30 cellular contexts compared by ENCODE assay signal in the genomic region with DNA sequence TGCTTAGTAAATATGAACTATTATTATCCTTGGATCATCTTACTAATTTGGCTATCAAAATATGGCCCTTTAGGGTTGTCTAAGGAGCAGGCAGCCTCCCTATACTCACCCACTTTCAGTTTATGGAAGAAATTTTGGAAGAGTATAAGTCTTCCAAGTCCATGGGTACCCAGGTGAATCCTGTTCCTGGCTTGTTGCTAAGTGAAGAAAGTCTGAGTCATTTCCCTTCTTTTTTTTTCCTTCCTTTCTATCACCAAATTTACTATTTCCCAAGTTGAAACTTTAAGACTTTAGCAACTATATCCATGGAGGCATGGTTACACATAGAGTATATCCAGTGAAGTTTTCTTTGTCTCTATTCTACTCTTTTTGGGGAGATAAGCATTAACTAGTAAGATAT.
"Had no signal": no experiment of that assay in that cellular context is flagged by ENCODE, and none has a peak within 500 bp of the region (broad histone marks: within the 10 kb centered on the region; RNA-seq: fewer than 3 reads in every experiment).

No MANE protein-coding gene starts in this region.

- FAIRE-seq: TTC549 had no signal

- H3K27me3 ChIP-seq: ascending aorta, body of pancreas, SJSA1 had no signal

- H3K9me3 Mint-ChIP-seq: activated B cell treated with CpG ODN at 0.5 μM for 24 hours; activated CD4-positive, alpha-beta memory T cell treated with anti-CD3 and anti-CD28 coated beads for 36 hours; activated CD4-positive, alpha-beta T cell treated with anti-CD3 and anti-CD28 coated beads, Interleukin-2, amount 10 ng/mL, durations not matched to agents 7 days and 5 days; activated naive CD4-positive, alpha-beta T cell treated with anti-CD3 and anti-CD28 coated beads, Interleukin-2, amount 50 U/mL, for 72 hours; activated naive CD8-positive, alpha-beta T cell treated with anti-CD3 and anti-CD28 coated beads, Interleukin-2, amount 50 U/mL, for 24 hours; activated T-cell treated with anti-CD3 and anti-CD28 coated beads, Interleukin-2, amount 50 U/mL, for 4 hours; IgD-negative memory B cell had no signal

- H3K27ac ChIP-seq: ascending aorta, body of pancreas, SJSA1 had no signal

- DNase-seq: activated B cell treated with CpG ODN at 0.5 μM for 24 hours; activated CD4-positive, alpha-beta memory T cell treated with anti-CD3 and anti-CD28 coated beads for 36 hours; activated CD4-positive, alpha-beta T cell treated with anti-CD3 and anti-CD28 coated beads, Interleukin-2, amount 10 ng/mL, durations not matched to agents 7 days and 5 days; activated CD8-positive, alpha-beta memory T cell treated with anti-CD3 and anti-CD28 coated beads for 24 hours; activated effector memory CD4-positive, alpha-beta T cell treated with anti-CD3 and anti-CD28 coated beads, Interleukin-2, amount 50 U/mL, for 16 hours; activated naive CD4-positive, alpha-beta T cell treated with Interleukin-2 at 50 U/mL for 16 hours; activated naive CD8-positive, alpha-beta T cell treated with anti-CD3 and anti-CD28 coated beads, Interleukin-2, amount 50 U/mL, for 24 hours; activated T-cell treated with anti-CD3 and anti-CD28 coated beads, Interleukin-2, amount 50 U/mL, for 4 hours; amniotic stem cell; body of pancreas; KG1; NCI-H1092; NCI-H1417; NCI-H2029; NCI-H2107; NCI-H2171 treated with DMSO at 0.1 percent for 48 hours; NCI-H345; NCI-H510A; NCI-H526 treated with DMSO at 0.1 percent for 48 hours; NCI-H82; RPMI8226; SHP77; T-helper 17 cell; T1000 had no signal

- H3K36me3 Mint-ChIP-seq: activated CD4-positive, alpha-beta memory T cell treated with anti-CD3 and anti-CD28 coated beads for 36 hours; activated naive CD4-positive, alpha-beta T cell treated with anti-CD3 and anti-CD28 coated beads, Interleukin-2, amount 50 U/mL, for 72 hours; IgD-negative memory B cell had no signal

- H3K4me1 Mint-ChIP-seq: activated B cell treated with CpG ODN at 0.5 μM for 24 hours; activated CD4-positive, alpha-beta T cell treated with anti-CD3 and anti-CD28 coated beads, Interleukin-2, amount 10 ng/mL, durations not matched to agents 7 days and 5 days; activated naive CD8-positive, alpha-beta T cell treated with anti-CD3 and anti-CD28 coated beads, Interleukin-2, amount 50 U/mL, for 24 hours; IgD-negative memory B cell; T-helper 17 cell had no signal

- H3K4me3 Mint-ChIP-seq: activated B cell treated with CpG ODN at 0.5 μM for 24 hours; activated CD4-positive, alpha-beta memory T cell treated with anti-CD3 and anti-CD28 coated beads for 36 hours; activated CD4-positive, alpha-beta T cell treated with anti-CD3 and anti-CD28 coated beads, Interleukin-2, amount 10 ng/mL, durations not matched to agents 7 days and 5 days; activated naive CD8-positive, alpha-beta T cell treated with anti-CD3 and anti-CD28 coated beads, Interleukin-2, amount 50 U/mL, for 24 hours; activated T-cell treated with anti-CD3 and anti-CD28 coated beads, Interleukin-2, amount 50 U/mL, for 4 hours; IgD-negative memory B cell; T-helper 17 cell had no signal

- ATAC-seq: activated naive CD4-positive, alpha-beta T cell treated with anti-CD3 and anti-CD28 coated beads, Interleukin-2, amount 50 U/mL, for 72 hours; activated naive CD8-positive, alpha-beta T cell treated with anti-CD3 and anti-CD28 coated beads, Interleukin-2, amount 50 U/mL, for 24 hours; activated T-cell treated with anti-CD3 and anti-CD28 coated beads, Interleukin-2, amount 50 U/mL, for 4 hours; body of pancreas; Panc1; T-helper 17 cell had no signal

- H3K9me3 ChIP-seq: ascending aorta, body of pancreas, SJSA1 had no signal

- H3K36me3 ChIP-seq: ascending aorta, SJSA1 had no signal

- H3K4me3 ChIP-seq: ascending aorta, body of pancreas, SJSA1 had no signal

- H3K4me1 ChIP-seq: ascending aorta, body of pancreas, SJSA1 had no signal

- H3K27ac Mint-ChIP-seq: activated B cell treated with CpG ODN at 0.5 μM for 24 hours; activated CD4-positive, alpha-beta memory T cell treated with anti-CD3 and anti-CD28 coated beads for 36 hours; activated CD4-positive, alpha-beta T cell treated with anti-CD3 and anti-CD28 coated beads, Interleukin-2, amount 10 ng/mL, durations not matched to agents 7 days and 5 days; activated naive CD4-positive, alpha-beta T cell treated with anti-CD3 and anti-CD28 coated beads, Interleukin-2, amount 50 U/mL, for 72 hours; activated naive CD8-positive, alpha-beta T cell treated with anti-CD3 and anti-CD28 coated beads, Interleukin-2, amount 50 U/mL, for 24 hours; IgD-negative memory B cell; T-helper 17 cell had no signal
